ENCODE assay signal across 8 cellular contexts in the genomic region with DNA sequence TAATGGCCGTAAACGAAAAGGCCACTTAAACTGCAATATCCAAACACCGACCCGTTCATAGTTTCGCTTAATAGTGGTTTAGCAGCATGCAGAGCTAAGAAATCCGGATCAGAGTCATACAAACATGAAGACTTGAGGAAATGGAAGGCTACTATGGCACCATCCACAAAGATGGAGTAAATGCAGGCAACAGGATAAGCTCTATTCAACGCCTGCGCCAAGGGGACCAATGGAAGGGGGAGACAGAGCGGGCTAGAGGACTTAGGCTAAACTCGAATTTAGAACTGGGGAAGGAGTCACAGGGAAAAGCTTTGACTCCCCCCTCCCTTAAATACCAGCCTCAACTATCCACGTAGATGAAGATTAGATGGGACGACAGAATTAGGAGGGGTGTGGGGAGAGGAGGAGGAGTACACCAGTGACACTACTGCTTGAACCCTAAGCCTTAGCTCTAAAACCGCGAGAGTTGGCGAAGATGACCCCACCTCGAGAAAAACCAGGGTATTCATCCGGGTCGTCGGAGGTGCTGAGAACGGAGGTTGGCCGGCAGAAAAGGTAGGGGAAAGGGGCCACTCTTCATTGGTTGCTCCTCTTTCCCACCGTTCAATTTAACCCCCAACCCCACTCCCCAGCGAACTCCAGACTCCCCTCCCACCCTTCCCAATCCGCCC. TPM values are rescaled to one million over a fixed set of nuclear protein-coding genes. Genes with fewer than 3 reads are reported as not detected.
DNase-seq lines count a peak whose midpoint lies in the region; ATAC-seq and TF ChIP-seq lines count a peak whose summit lies in the region.

No MANE protein-coding gene starts in this region.

- H3K4me1 ChIP-seq in CD8-positive, alpha-beta memory T cell (ENCODE audit: insufficient read depth, low read length), result peaks cover 40% of the 10 kb centered on the region
- H3K4me1 ChIP-seq in HUES48 (ENCODE audit: control insufficient read depth, insufficient read depth, low read length), result no peaks in the 10 kb centered on the region
- peaks cover 2 to 52% (median 29%) of the 10 kb centered on the region in 6 donors for H3K4me1 ChIP-seq in spleen

- peak overlapping the region; percentile 91 to 99 (median 98) for H3K27ac Mint-ChIP-seq in CD8-positive, alpha-beta memory T cell

- peak overlapping the region; percentile 89 for H3K27ac ChIP-seq in CD8-positive, alpha-beta memory T cell (ENCODE audit: low read depth, low read length)
- H3K27ac ChIP-seq in HUES48 (ENCODE audit: low read depth, low read length) (peak overlapping the region; percentile 97), spleen (peak overlapping the region; percentile 76 to 94 (median 90))

- peaks cover 0 to 2% of the 10 kb centered on the region in 2 donors for H3K27me3 Mint-ChIP-seq in CD8-positive, alpha-beta memory T cell

- intact Hi-C loops in spleen (cut with DNase I; ENCODE audit: low total_unique reads), result no loop called here

- no peaks in the 10 kb centered on the region for H3K9me3 ChIP-seq in CD8-positive, alpha-beta memory T cell (ENCODE audit: low read length)
- H3K9me3 ChIP-seq in HUES48 (ENCODE audit: control insufficient read depth, insufficient read depth, low read length) (peaks cover 27% of the 10 kb centered on the region), spleen (peaks cover 0 to 3% (median 0%) of the 10 kb centered on the region in 8 donors)

- peaks cover 48 to 66% (median 62%) of the 10 kb centered on the region in 3 donors for H3K4me1 Mint-ChIP-seq in CD8-positive, alpha-beta memory T cell

- no peak for TF ChIP-seq CTCF in spleen (IDR thresholded peaks at IDR 0.05 in 8 of 11, conservative IDR thresholded peaks at IDR 0.05 in 3 of 11)

- TF ChIP-seq POLR2A in spleen (IDR thresholded peaks at IDR 0.05), result no peak

- WGBS in spleen, 5 donors, result 2 to 41% (median 3%) methylated on average over 23 to 24 of the region's 24 CpGs

- H3K9ac ChIP-seq in HUES48 (ENCODE audit: low read depth, low read length), result peak overlapping the region; percentile 99

- H3K36me3 ChIP-seq in CD8-positive, alpha-beta memory T cell (ENCODE audit: insufficient read depth, low read length), result no peaks in the 10 kb centered on the region
- peaks cover 37% of the 10 kb centered on the region for H3K36me3 ChIP-seq in HUES48 (ENCODE audit: control insufficient read depth, insufficient read depth, low read length)
- peaks cover 0 to 38% (median 12%) of the 10 kb centered on the region in 6 donors for H3K36me3 ChIP-seq in spleen

- no peak for ATAC-seq in GM19452 (IDR thresholded peaks at IDR 0.05; ENCODE audit: unreplicated experiment)

- peaks cover 0 to 47% (median 2%) of the 10 kb centered on the region in 3 donors for H3K36me3 Mint-ChIP-seq in CD8-positive, alpha-beta memory T cell

- H3K27me3 ChIP-seq in CD8-positive, alpha-beta memory T cell (ENCODE audit: insufficient read depth, low read length, poor library complexity, severe bottlenecking), result no peaks in the 10 kb centered on the region
- H3K27me3 ChIP-seq in HUES48 (ENCODE audit: control insufficient read depth, insufficient read depth, low read length) (no peaks in the 10 kb centered on the region), spleen (replicated peaks in 1 of 7) (no peaks in the 10 kb centered on the region)

- H3K4me3 ChIP-seq in CD8-positive, alpha-beta memory T cell (ENCODE audit: low read length), result peak overlapping the region; percentile 72
- peak overlapping the region; percentile 91 for H3K4me3 ChIP-seq in HUES48 (ENCODE audit: low read depth, low read length)
- peak overlapping the region; percentile 40 to 83 (median 54) for H3K4me3 ChIP-seq in spleen

- DNase-seq in CD8-positive, alpha-beta memory T cell, result peak; percentile 6 to 60 (median 21)
- DNase-seq in RKO (ENCODE audit: low spot score) (peak; percentile 53), amniotic epithelial cell (ENCODE audit: low read depth) (peak; percentile 57), iPS-NIHi11 (ENCODE audit: low spot score) (peak; percentile 9), spleen (no peak), mesenteric fat pad (ENCODE audit: low spot score) (no peak)

- peak overlapping the region; percentile 87 to 98 (median 92) for H3K4me3 Mint-ChIP-seq in CD8-positive, alpha-beta memory T cell

- POLR2A ChIA-PET in CD8-positive, alpha-beta memory T cell (lab: Charles Lee), result interaction anchor here (1.4 to 1.8 kb wide), 3 partner anchors 32 to 360 kb away, joined by 7 to 19 read pairs (median 10); a partner anchor contains a TSS

- no peaks in the 10 kb centered on the region for H3K9me3 Mint-ChIP-seq in CD8-positive, alpha-beta memory T cell

- CTCF ChIA-PET in CD8-positive, alpha-beta memory T cell (lab: Charles Lee), result interaction anchor here (1.0 to 2.1 kb wide), 4 partner anchors 32 to 149 kb away, joined by 3 to 10 read pairs (median 4); no protein-coding TSS in a partner anchor

RNA-seq across cellular contexts. Expression of a gene that starts 3.5 kb away (rescaled TPM):
- total RNA-seq in CD8-positive, alpha-beta memory T cell, result 100 to 1,000 TPM; 437 to 444 TPM
- 18.7 TPM for polyA plus RNA-seq in CD8-positive, alpha-beta memory T cell
- total RNA-seq in spleen (100 to 1,000 TPM; 122 to 204 (median 164) TPM), mesenteric fat pad (178 TPM)
- 10 to 100 TPM; 19.1 to 27.0 (median 19.2) TPM for polyA plus RNA-seq in spleen

Comparison
In these comparisons a context has a peak if more than half of its experiments do, and no peak if none do; other contexts are left out.
1. DNase-seq: peak in CD8-positive, alpha-beta memory T cell (5 of 5), RKO (single experiment), amniotic epithelial cell (single experiment) and iPS-NIHi11 (single experiment); none in spleen (single experiment) and mesenteric fat pad (single experiment).
2. Peak in every context shown above with its lines, with median percentiles within 50 percentile points of each other: H3K27ac ChIP-seq and H3K4me3 ChIP-seq.